25 cellular contexts compared by ENCODE assay signal in genomic region chr1:165456114-165456513, GRCh38. TPM values are rescaled to one million over a fixed set of nuclear protein-coding genes. Genes with fewer than 3 reads are reported as not detected.
DNase-seq lines count a peak whose midpoint lies in the region; TF ChIP-seq lines count a peak whose summit lies in the region.
"Had no signal": no experiment of that assay in that cellular context is flagged by ENCODE, and none has a peak within 500 bp of the region (broad histone marks: within the 10 kb centered on the region; RNA-seq: fewer than 3 reads in every experiment).

No MANE protein-coding gene starts in this region.

- H3K27ac ChIP-seq in hepatocyte, result no peak overlapping the region
- no peak overlapping the region for H3K27ac ChIP-seq in thyroid gland
- no peak overlapping the region for H3K27ac ChIP-seq in ovary

- 44% methylated on average over 1 of the region's 1 CpG for WGBS in hepatocyte (ENCODE audit: low lambda C conversion rate, missing lambda C conversion rate)
- 68 to 90% methylated on average over 1 of the region's 1 CpG for WGBS in thyroid gland, 2 donors
- 80 to 87% (median 84%) methylated on average over 1 of the region's 1 CpG for WGBS in ovary, 3 donors

- H3K4me2 ChIP-seq in hepatocyte, result no peak overlapping the region
- H3K4me2 ChIP-seq: SK-N-SH had no signal

- intact Hi-C loops in thyroid gland (cut with DNase I), result no loop called here
- intact Hi-C loops in ovary (cut with DNase I), result no loop called here

- DNase-seq in DMS53 (lab: John Stamatoyannopoulos, UW), result peak; percentile 94
- DNase-seq in NCI-H1417 (lab: John Stamatoyannopoulos, UW), result peak in 2 of 3 experiments; percentile 54 to 87
- peak; percentile 79 for DNase-seq in NCI-H774 (lab: John Stamatoyannopoulos, UW)
- DNase-seq in hepatocyte (ENCODE audit: low spot score), result peak; percentile 20
- no peak for DNase-seq in NCI-H524 treated with DMSO at 0.1 percent for 48 hours (lab: John Stamatoyannopoulos, UW)
- no peak for DNase-seq in thyroid gland
- no peak for DNase-seq in ovary
- DNase-seq in NCI-H2171 (lab: John Stamatoyannopoulos, UW), result no peak
- DNase-seq: activated CD4-positive, alpha-beta T cell treated with anti-CD3 and anti-CD28 coated beads for 48 hours; activated effector memory CD4-positive, alpha-beta T cell treated with anti-CD3 and anti-CD28 coated beads, Interleukin-2, amount 50 U/mL, for 16 hours; activated naive CD8-positive, alpha-beta T cell treated with anti-CD3 and anti-CD28 coated beads, Interleukin-2, amount 50 U/mL, for 24 hours; activated T-cell treated with anti-CD3 and anti-CD28 coated beads, Interleukin-2, amount 50 U/mL, for 1 hour; C1 segment of cervical spinal cord; endodermal cell; IMR-90; naive B cell; NCI-H187; NCI-H446; SK-N-SH; stimulated activated naive CD8-positive, alpha-beta T cell treated with anti-CD3 and anti-CD28 coated beads, Interleukin-15, amount 100 ng/mL, for 72 hours had no signal

- TF ChIP-seq CTCF in hepatocyte (IDR thresholded peaks at IDR 0.05; ENCODE audit: poor library complexity) (no peak), thyroid gland (IDR thresholded peaks at IDR 0.05) (no peak), ovary (IDR thresholded peaks at IDR 0.05) (no peak)

- H2AFZ ChIP-seq in hepatocyte, result no peak overlapping the region

- H3K79me2 ChIP-seq in hepatocyte, result no peaks in the 10 kb centered on the region

- H3K36me3 ChIP-seq in hepatocyte (replicated peaks; ENCODE audit: insufficient read depth, low read depth) (no peaks in the 10 kb centered on the region), thyroid gland (no peaks in the 10 kb centered on the region), ovary (no peaks in the 10 kb centered on the region)

- no peak overlapping the region for H3K4me3 ChIP-seq in hepatocyte
- H3K4me3 ChIP-seq in thyroid gland (replicated peaks in 1 of 3), result no peak overlapping the region
- H3K4me3 ChIP-seq in ovary, result no peak overlapping the region

- TF ChIP-seq EP300 in ovary (IDR thresholded peaks at IDR 0.05), result no peak

- no peaks in the 10 kb centered on the region for H3K9me2 ChIP-seq in hepatocyte (replicated peaks; ENCODE audit: insufficient read depth)
- H3K9me2 ChIP-seq: SK-N-SH had no signal

- no peaks in the 10 kb centered on the region for H4K20me1 ChIP-seq in hepatocyte (ENCODE audit: insufficient read depth, poor library complexity, severe bottlenecking)

- no peaks in the 10 kb centered on the region for H3K9me3 ChIP-seq in hepatocyte (ENCODE audit: low read depth)
- no peaks in the 10 kb centered on the region for H3K9me3 ChIP-seq in thyroid gland
- H3K9me3 ChIP-seq in ovary, result no peaks in the 10 kb centered on the region
- H3K9me3 ChIP-seq: SK-N-SH had no signal

- no peak for TF ChIP-seq POLR2A in thyroid gland (IDR thresholded peaks at IDR 0.05)
- no peak for TF ChIP-seq POLR2A in ovary (IDR thresholded peaks at IDR 0.05)

- H3K27me3 ChIP-seq in hepatocyte (no peaks in the 10 kb centered on the region), thyroid gland (no peaks in the 10 kb centered on the region), ovary (no peaks in the 10 kb centered on the region)

- no peaks in the 10 kb centered on the region for H3K4me1 ChIP-seq in hepatocyte (ENCODE audit: insufficient read depth)
- H3K4me1 ChIP-seq in thyroid gland, result no peaks in the 10 kb centered on the region
- H3K4me1 ChIP-seq in ovary (ENCODE audit: insufficient read depth), result no peaks in the 10 kb centered on the region

RNA-seq across cellular contexts. Expression of gene RXRG, which starts 11.2 kb away (rescaled TPM):
- total RNA-seq in hepatocyte (0.07 TPM in 1 of 2 replicates, not detected in the other), thyroid gland (1 to 10 TPM in 2 of 4 donors, under 1 TPM in 2; 0.13 to 4.0 (median 0.84) TPM), ovary (1 to 10 TPM in 5 of 7 donors, under 1 TPM in 1, not detected in 1; 0.95 to 4.5 (median 1.8) TPM)
- polyA plus RNA-seq in hepatocyte (1.5 TPM in 1 of 2 replicates, not detected in the other), ovary (1 to 10 TPM in 1 of 2 donors, under 1 TPM in 1; 0.80 to 6.6 TPM)
- total RNA-seq: activated CD8-positive, alpha-beta memory T cell treated with anti-CD3 and anti-CD28 coated beads for 36 hours; G401; H4; IMR-90; pulmonary artery endothelial cell; T-helper 2 cell treated with Interferon-gamma antibody and Interleukin-4, amounts not matched to agents 100 ng/mL and 5 ng/mL, for 36 hours had no signal
- polyA plus RNA-seq: IMR-90, SK-N-SH had no signal

Comparison
In these comparisons a context has a peak if more than half of its experiments do, and no peak if none do; other contexts are left out.
1. DNase-seq: peak in DMS53 (single experiment), NCI-H1417 (2 of 3), NCI-H774 (single experiment) and hepatocyte (single experiment); none in NCI-H524 treated with DMSO at 0.1 percent for 48 hours (single experiment), thyroid gland (0 of 2), ovary (0 of 5) and NCI-H2171 (single experiment).